ENCODE assay signal across 8 cellular contexts in genomic region chr16:66483689-66484452, GRCh38. TPM values are rescaled to one million over a fixed set of nuclear protein-coding genes. Genes with fewer than 3 reads are reported as not detected.
DNase-seq lines count a peak whose midpoint lies in the region; ATAC-seq and TF ChIP-seq lines count a peak whose summit lies in the region.

No MANE protein-coding gene starts in this region.

- peaks cover 28% of the 10 kb centered on the region for H3K4me1 Mint-ChIP-seq in neural crest cell
- H3K4me1 Mint-ChIP-seq in stimulated activated naive CD8-positive, alpha-beta T cell treated with anti-CD3 and anti-CD28 coated beads, Interleukin-15, amount 100 ng/mL, for 72 hours, result peaks cover 32% of the 10 kb centered on the region

- CTCF ChIA-PET in Panc1 (lab: Charles Lee), result interaction anchor here (0.9 to 2.1 kb wide), 2 partner anchors 77 to 85 kb away, joined by 10 to 14 read pairs; no protein-coding TSS in a partner anchor

- H3K79me2 ChIP-seq in fibroblast of lung (ENCODE audit: control insufficient read depth, insufficient read depth, low read length), result no peaks in the 10 kb centered on the region

- ATAC-seq in GM19035 (IDR thresholded peaks at IDR 0.05; ENCODE audit: unreplicated experiment), result peak; percentile 67
- peak; percentile 85 for ATAC-seq in Panc1
- ATAC-seq in stimulated activated naive CD8-positive, alpha-beta T cell treated with anti-CD3 and anti-CD28 coated beads, Interleukin-15, amount 100 ng/mL, for 72 hours, result peak; percentile 72

- in situ Hi-C loops in Panc1 (cut with HindIII; ENCODE audit: low pct_unique_long_range_greater_than_20kb, low sequenced_read_pairs), result no loop called here

- intact Hi-C loops in Panc1 (cut with micrococcal nuclease; ENCODE audit: unreplicated experiment), result loop anchor here (2.0 to 5.0 kb wide), 2 partner anchors 77 to 212 kb away; no protein-coding TSS in a partner anchor

- H3K27me3 ChIP-seq in BLaER1 (no peaks in the 10 kb centered on the region), Panc1 (ENCODE audit: control insufficient read depth, insufficient read depth, low read length) (no peaks in the 10 kb centered on the region), fibroblast of lung (ENCODE audit: control insufficient read depth, insufficient read depth, low read length) (peaks cover 2% of the 10 kb centered on the region)

- H3K4me1 ChIP-seq in BLaER1 (peaks cover 73% of the 10 kb centered on the region), Panc1 (ENCODE audit: control insufficient read depth, insufficient read depth, low read length) (no peaks in the 10 kb centered on the region), fibroblast of lung (ENCODE audit: control insufficient read depth, extremely low read depth, insufficient read depth, low read length) (peaks cover 6% of the 10 kb centered on the region)

- peak; percentile 67 for DNase-seq in HT1080 (ENCODE audit: low read depth)
- DNase-seq in Panc1 (ENCODE audit: low read depth, low spot score), result peak; percentile 48
- DNase-seq in activated T-cell treated with anti-CD3 and anti-CD28 coated beads, Interleukin-2, amount 50 U/mL, for 48 hours, result peak; percentile 87
- peak; percentile 59 to 64 for DNase-seq in fibroblast of lung (ENCODE audit: low read depth in 2 of 2)
- peak; percentile 84 for DNase-seq in neural crest cell (ENCODE audit: low read depth, low spot score)
- peak; percentile 73 to 77 for DNase-seq in stimulated activated naive CD8-positive, alpha-beta T cell treated with anti-CD3 and anti-CD28 coated beads, Interleukin-15, amount 100 ng/mL, for 72 hours

- H3K9me3 Mint-ChIP-seq in neural crest cell, result no peaks in the 10 kb centered on the region
- no peaks in the 10 kb centered on the region for H3K9me3 Mint-ChIP-seq in stimulated activated naive CD8-positive, alpha-beta T cell treated with anti-CD3 and anti-CD28 coated beads, Interleukin-15, amount 100 ng/mL, for 72 hours

- H4K20me1 ChIP-seq in BLaER1 (no peaks in the 10 kb centered on the region), fibroblast of lung (ENCODE audit: control insufficient read depth, extremely low read depth, insufficient read depth, low read length) (no peaks in the 10 kb centered on the region)

- H3K36me3 ChIP-seq in BLaER1, result no peaks in the 10 kb centered on the region
- no peaks in the 10 kb centered on the region for H3K36me3 ChIP-seq in Panc1 (ENCODE audit: control insufficient read depth, insufficient read depth, low read length)
- no peaks in the 10 kb centered on the region for H3K36me3 ChIP-seq in fibroblast of lung (ENCODE audit: control insufficient read depth, insufficient read depth, low read length)

- H3K4me2 ChIP-seq in BLaER1, result peak overlapping the region; percentile 58
- no peak overlapping the region for H3K4me2 ChIP-seq in fibroblast of lung (ENCODE audit: extremely low read depth, insufficient read depth, low read length)

- H3K36me3 Mint-ChIP-seq in neural crest cell (ENCODE audit: low read depth), result no peaks in the 10 kb centered on the region

- no peak overlapping the region for H3K9ac ChIP-seq in BLaER1
- no peak overlapping the region for H3K9ac ChIP-seq in fibroblast of lung (ENCODE audit: insufficient read depth, low read length)

- no peak overlapping the region for H3K27ac Mint-ChIP-seq in neural crest cell (ENCODE audit: unreplicated experiment)
- peak overlapping the region; percentile 22 to 75 for H3K27ac Mint-ChIP-seq in stimulated activated naive CD8-positive, alpha-beta T cell treated with anti-CD3 and anti-CD28 coated beads, Interleukin-15, amount 100 ng/mL, for 72 hours

- TF ChIP-seq CTCF in Panc1 (IDR thresholded peaks at IDR 0.05) (peak; percentile 93), fibroblast of lung (conservative IDR thresholded peaks at IDR 0.05 in 1 of 2, IDR thresholded peaks at IDR 0.05 in 1 of 2; ENCODE audit: low read depth in 1 of 2, low read length in 2 of 2) (peak; percentile 87 to 98), neural crest cell (conservative IDR thresholded peaks at IDR 0.05) (peak; percentile 92)

- H3K9me3 ChIP-seq in BLaER1 (no peaks in the 10 kb centered on the region), Panc1 (ENCODE audit: control insufficient read depth, insufficient read depth, low read depth, low read length) (no peaks in the 10 kb centered on the region), fibroblast of lung (ENCODE audit: control insufficient read depth, insufficient read depth, low read depth, low read length) (no peaks in the 10 kb centered on the region)

- POLR2A ChIA-PET in Panc1 (lab: Charles Lee), result no interaction called here

- H3K4me3 ChIP-seq in BLaER1, result no peak overlapping the region
- H3K4me3 ChIP-seq in Panc1 (ENCODE audit: low read depth in 2 of 2, low read length in 2 of 2), result no peak overlapping the region
- H3K4me3 ChIP-seq in fibroblast of lung (replicated peaks in 1 of 4; ENCODE audit: control extremely low read depth in 1 of 4, insufficient read depth in 1 of 4, low read depth in 3 of 4, low read length in 4 of 4), result no peak overlapping the region

- H3K4me3 Mint-ChIP-seq in neural crest cell, result no peak overlapping the region
- peak overlapping the region; percentile 61 to 76 for H3K4me3 Mint-ChIP-seq in stimulated activated naive CD8-positive, alpha-beta T cell treated with anti-CD3 and anti-CD28 coated beads, Interleukin-15, amount 100 ng/mL, for 72 hours

- BruUV-seq in Panc1 (replicated peaks; lab: Mats Ljungman, UMichigan), result no TSS peak

- H3K27me3 Mint-ChIP-seq in neural crest cell (ENCODE audit: low read depth), result no peaks in the 10 kb centered on the region
- H3K27me3 Mint-ChIP-seq in stimulated activated naive CD8-positive, alpha-beta T cell treated with anti-CD3 and anti-CD28 coated beads, Interleukin-15, amount 100 ng/mL, for 72 hours, result peaks cover 7% of the 10 kb centered on the region

- H3K27ac ChIP-seq in BLaER1 (no peak overlapping the region), Panc1 (ENCODE audit: low read length) (no peak overlapping the region), fibroblast of lung (ENCODE audit: insufficient read depth, low read length) (no peak overlapping the region)

- no peak overlapping the region for H2AFZ ChIP-seq in fibroblast of lung (ENCODE audit: low read length)

RNA-seq across cellular contexts. Expression of gene BEAN1, which starts 56.8 kb away (rescaled TPM):
- not detected in 2 replicates for total RNA-seq in HT1080 (2014; rRNA removed; shearing (Covaris generic))
- 0.60 TPM in 1 of 2 replicates, not detected in the other for polyA plus RNA-seq in HT1080 (2015; cell fraction: cytosol; rRNA removed)
- polyA plus RNA-seq in HT1080 (2015; cell fraction: nucleus; rRNA removed), result not detected in 2 replicates
- total RNA-seq in Panc1 (2021; ENCODE audit: unreplicated experiment), result not detected
- polyA plus RNA-seq in Panc1 (2012; ENCODE audit: insufficient read length), result 0.15 TPM
- total RNA-seq in fibroblast of lung, result not detected in 2 replicates
- polyA plus RNA-seq in fibroblast of lung, result 0.02 and 0.07 TPM in 2 replicates
- 0.10 and 0.26 TPM in 2 replicates for polyA plus RNA-seq in fibroblast of lung (2012)
- not detected in 2 replicates for polyA minus RNA-seq in fibroblast of lung (ENCODE audit: low replicate concordance)
- total RNA-seq in neural crest cell, result 1.5 TPM in 2 replicates
